ENCODE assay signal across 24 cellular contexts in genomic region chr12:132747896-132748295, GRCh38. TPM values are rescaled to one million over a fixed set of nuclear protein-coding genes. Genes with fewer than 3 reads are reported as not detected.
DNase-seq lines count a peak whose midpoint lies in the region; ATAC-seq and TF ChIP-seq lines count a peak whose summit lies in the region.
"Had no signal": no experiment of that assay in that cellular context is flagged by ENCODE, and none has a peak within 500 bp of the region (broad histone marks: within the 10 kb centered on the region; RNA-seq: fewer than 3 reads in every experiment).

No MANE protein-coding gene starts in this region.

- H3K4me2 ChIP-seq in mesenchymal stem cell (ENCODE audit: low read length, poor library complexity, severe bottlenecking), result no peak overlapping the region
- H3K4me2 ChIP-seq: A549; BLaER1 treated with 17β-estradiol and CSF1 and Interleukin-3, amounts not matched to agents 10 nM and 100 nM had no signal

- no peaks in the 10 kb centered on the region for H3K27me3 Mint-ChIP-seq in chondrocyte (ENCODE audit: low read depth)
- H3K27me3 Mint-ChIP-seq in stimulated activated memory B cell treated with anti-CD40 and anti-IgM and Interleukin-4, amounts not matched to agents 10 μg/mL and 1 μg/mL and 100 μg/mL, for 72 hours, result no peaks in the 10 kb centered on the region
- H3K27me3 Mint-ChIP-seq: CD4-positive, alpha-beta T cell; CD8-positive, alpha-beta memory T cell had no signal

- no peaks in the 10 kb centered on the region for H3K9me3 Mint-ChIP-seq in chondrocyte (ENCODE audit: low read depth)
- no peaks in the 10 kb centered on the region for H3K9me3 Mint-ChIP-seq in stimulated activated memory B cell treated with anti-CD40 and anti-IgM and Interleukin-4, amounts not matched to agents 10 μg/mL and 1 μg/mL and 100 μg/mL, for 72 hours
- H3K9me3 Mint-ChIP-seq: CD14-positive monocyte; CD4-positive, alpha-beta T cell; CD8-positive, alpha-beta memory T cell; HFFc6 had no signal

- H3K27ac ChIP-seq in lower lobe of right lung (no peak overlapping the region), mesenchymal stem cell (ENCODE audit: low read length, poor library complexity, severe bottlenecking) (no peak overlapping the region)
- H3K27ac ChIP-seq: A549; BLaER1 treated with 17β-estradiol and CSF1 and Interleukin-3, amounts not matched to agents 10 nM and 100 nM had no signal

- H2BK12ac ChIP-seq in mesenchymal stem cell (ENCODE audit: low read length in 2 of 2), result peak overlapping the region in 1 of 2 experiments; percentile 21

- no peak overlapping the region for H2BK120ac ChIP-seq in mesenchymal stem cell (ENCODE audit: low read depth, low read length)

- H3K79me1 ChIP-seq in mesenchymal stem cell (replicated peaks; ENCODE audit: low read length, poor library complexity, severe bottlenecking), result peaks cover 24% of the 10 kb centered on the region

- H3K4me3 Mint-ChIP-seq in chondrocyte (ENCODE audit: unreplicated experiment), result no peak overlapping the region
- H3K4me3 Mint-ChIP-seq in stimulated activated memory B cell treated with anti-CD40 and anti-IgM and Interleukin-4, amounts not matched to agents 10 μg/mL and 1 μg/mL and 100 μg/mL, for 72 hours, result no peak overlapping the region
- H3K4me3 Mint-ChIP-seq: CD14-positive monocyte; CD4-positive, alpha-beta T cell; CD8-positive, alpha-beta memory T cell; HFFc6 had no signal

- H3K9me3 ChIP-seq in lower lobe of right lung, result no peaks in the 10 kb centered on the region
- H3K9me3 ChIP-seq in mesenchymal stem cell (ENCODE audit: control insufficient read depth, low read length), result no peaks in the 10 kb centered on the region
- H3K9me3 ChIP-seq: A549; BE2C; BLaER1 treated with 17β-estradiol and CSF1 and Interleukin-3, amounts not matched to agents 10 nM and 100 nM; HAP-1 had no signal

- no peak overlapping the region for H2BK15ac ChIP-seq in mesenchymal stem cell (ENCODE audit: low read depth, poor library complexity, severe bottlenecking)

- no peak overlapping the region for H3K23ac ChIP-seq in mesenchymal stem cell (ENCODE audit: low read length in 2 of 2)

- WGBS in mesenchymal stem cell, result 98% methylated on average over 22 of the region's 22 CpGs

- H2AFZ ChIP-seq in mesenchymal stem cell (ENCODE audit: low read depth, low read length), result no peak overlapping the region

- H4K91ac ChIP-seq in mesenchymal stem cell (ENCODE audit: low read length), result no peak overlapping the region

- H4K8ac ChIP-seq in mesenchymal stem cell (ENCODE audit: low read length), result no peak overlapping the region

- no peak overlapping the region for H3K4ac ChIP-seq in mesenchymal stem cell (ENCODE audit: low read depth in 1 of 2, low read length in 2 of 2)

- H3K4me1 ChIP-seq in lower lobe of right lung, result no peaks in the 10 kb centered on the region
- H3K4me1 ChIP-seq in mesenchymal stem cell (ENCODE audit: control insufficient read depth, insufficient read depth, low read depth, low read length), result peaks cover 2% of the 10 kb centered on the region
- H3K4me1 ChIP-seq: A549; BE2C; BLaER1 treated with 17β-estradiol and CSF1 and Interleukin-3, amounts not matched to agents 10 nM and 100 nM; HAP-1 had no signal

- H3K27me3 ChIP-seq in lower lobe of right lung (ENCODE audit: low read depth) (no peaks in the 10 kb centered on the region), mesenchymal stem cell (ENCODE audit: control insufficient read depth in 1 of 2, insufficient read depth in 1 of 2, low read length in 2 of 2) (no peaks in the 10 kb centered on the region)
- H3K27me3 ChIP-seq: BE2C; BLaER1 treated with 17β-estradiol and CSF1 and Interleukin-3, amounts not matched to agents 10 nM and 100 nM had no signal

- H2BK5ac ChIP-seq in mesenchymal stem cell (ENCODE audit: low read depth, low read length, poor library complexity, severe bottlenecking), result no peak overlapping the region

- H3K36me3 ChIP-seq in lower lobe of right lung, result peaks cover 100% of the 10 kb centered on the region
- H3K36me3 ChIP-seq in mesenchymal stem cell (ENCODE audit: control insufficient read depth in 1 of 2, insufficient read depth in 2 of 2, low read depth in 1 of 2, low read length in 2 of 2), result peaks cover 85 to 92% of the 10 kb centered on the region in 2 experiments

- H2AK5ac ChIP-seq in mesenchymal stem cell (ENCODE audit: low read length, severe bottlenecking), result no peak overlapping the region

- ATAC-seq in left ventricle myocardium superior (no peak), Right ventricle myocardium inferior (no peak), lower lobe of right lung (no peak)
- ATAC-seq in stimulated activated memory B cell treated with anti-CD40 and anti-IgM and Interleukin-4, amounts not matched to agents 10 μg/mL and 1 μg/mL and 100 μg/mL, for 72 hours, result no peak
- ATAC-seq: A549, GM12878 had no signal

- DNase-seq in left ventricle myocardium superior, result peak; percentile 6
- no peak for DNase-seq in Right ventricle myocardium inferior (ENCODE audit: missing footprints)
- DNase-seq in chondrocyte (ENCODE audit: low spot score), result no peak
- peak; percentile 10 for DNase-seq in lower lobe of right lung
- no peak for DNase-seq in head of caudate nucleus
- no peak for DNase-seq in mesenchymal stem cell
- DNase-seq: 8988T; ACHN; AML-193; BE2C; CD4-positive, alpha-beta T cell; CD8-positive, alpha-beta memory T cell; DMS 273 treated with DMSO at 0.1 percent for 48 hours; DMS79; EL; GDM1; GOT3; HFFc6 had no signal

- H3K4me1 Mint-ChIP-seq in chondrocyte (ENCODE audit: low read depth), result no peaks in the 10 kb centered on the region
- H3K4me1 Mint-ChIP-seq in stimulated activated memory B cell treated with anti-CD40 and anti-IgM and Interleukin-4, amounts not matched to agents 10 μg/mL and 1 μg/mL and 100 μg/mL, for 72 hours, result peaks cover 8% of the 10 kb centered on the region
- H3K4me1 Mint-ChIP-seq: CD14-positive monocyte had no signal

- H3K4me3 ChIP-seq in lower lobe of right lung (no peak overlapping the region), mesenchymal stem cell (ENCODE audit: insufficient read depth in 1 of 2, low read depth in 1 of 2, low read length in 2 of 2) (no peak overlapping the region)
- H3K4me3 ChIP-seq: A549; BLaER1 treated with 17β-estradiol and CSF1 and Interleukin-3, amounts not matched to agents 10 nM and 100 nM; GM12878; HAP-1 had no signal

- H3K27ac Mint-ChIP-seq in chondrocyte (ENCODE audit: unreplicated experiment), result peak overlapping the region; percentile 27
- H3K27ac Mint-ChIP-seq in stimulated activated memory B cell treated with anti-CD40 and anti-IgM and Interleukin-4, amounts not matched to agents 10 μg/mL and 1 μg/mL and 100 μg/mL, for 72 hours, result no peak overlapping the region
- H3K27ac Mint-ChIP-seq: CD4-positive, alpha-beta T cell; HFFc6 had no signal

- no peak overlapping the region for H3K14ac ChIP-seq in mesenchymal stem cell (ENCODE audit: low read length in 2 of 2)

- intact Hi-C loops in left ventricle myocardium superior (cut with micrococcal nuclease), result no loop called here
- intact Hi-C loops in Right ventricle myocardium inferior (cut with DNase I), result no loop called here
- intact Hi-C loops in lower lobe of right lung (cut with DNase I), result no loop called here
- intact Hi-C loops in head of caudate nucleus (cut with DNase I), result no loop called here

- no peak overlapping the region for H3K18ac ChIP-seq in mesenchymal stem cell (ENCODE audit: low read depth in 1 of 2, low read length in 2 of 2)

- H3K36me3 Mint-ChIP-seq in chondrocyte (ENCODE audit: low read depth), result peaks cover 30% of the 10 kb centered on the region
- H3K36me3 Mint-ChIP-seq in stimulated activated memory B cell treated with anti-CD40 and anti-IgM and Interleukin-4, amounts not matched to agents 10 μg/mL and 1 μg/mL and 100 μg/mL, for 72 hours, result peaks cover 54% of the 10 kb centered on the region

- H3K9ac ChIP-seq in mesenchymal stem cell (ENCODE audit: low read length), result no peak overlapping the region
- H3K9ac ChIP-seq: BLaER1 treated with 17β-estradiol and CSF1 and Interleukin-3, amounts not matched to agents 10 nM and 100 nM had no signal

- no peak for TF ChIP-seq CTCF in chondrocyte (IDR thresholded peaks at IDR 0.05)
- no peak for TF ChIP-seq CTCF in lower lobe of right lung (IDR thresholded peaks at IDR 0.05)

RNA-seq across cellular contexts. Expression of gene ANKLE2, which starts 13.7 kb away (rescaled TPM):
- total RNA-seq in left ventricle myocardium superior, result 26.1 TPM
- total RNA-seq in Right ventricle myocardium inferior, result 24.9 TPM
- total RNA-seq in chondrocyte, result 94.7 to 96.4 TPM (median 95.9 TPM) in 3 replicates
- 49.6 TPM for total RNA-seq in lower lobe of right lung
- polyA plus RNA-seq in mesenchymal stem cell (2013, experiment 1 of 2), result 32.8 TPM
- polyA plus RNA-seq in mesenchymal stem cell (2013, experiment 2 of 2), result 33.6 TPM

RNA-seq across cellular contexts. Expression of gene PGAM5, which starts 37.3 kb away (rescaled TPM):
- total RNA-seq in left ventricle myocardium superior (33.7 TPM), Right ventricle myocardium inferior (34.1 TPM), chondrocyte (18.8 to 22.1 TPM (median 19.9 TPM) in 3 replicates), lower lobe of right lung (21.7 TPM)
- polyA plus RNA-seq in mesenchymal stem cell (2013, experiment 1 of 2), result 13.1 TPM
- 13.1 TPM for polyA plus RNA-seq in mesenchymal stem cell (2013, experiment 2 of 2)

Comparison
In these comparisons a context has a peak if more than half of its experiments do, and no peak if none do; other contexts are left out.
1. DNase-seq: peak in left ventricle myocardium superior (single experiment) and lower lobe of right lung (single experiment); none in Right ventricle myocardium inferior (single experiment), chondrocyte (single experiment), head of caudate nucleus (0 of 42) and mesenchymal stem cell (single experiment).